In the genomic region with DNA sequence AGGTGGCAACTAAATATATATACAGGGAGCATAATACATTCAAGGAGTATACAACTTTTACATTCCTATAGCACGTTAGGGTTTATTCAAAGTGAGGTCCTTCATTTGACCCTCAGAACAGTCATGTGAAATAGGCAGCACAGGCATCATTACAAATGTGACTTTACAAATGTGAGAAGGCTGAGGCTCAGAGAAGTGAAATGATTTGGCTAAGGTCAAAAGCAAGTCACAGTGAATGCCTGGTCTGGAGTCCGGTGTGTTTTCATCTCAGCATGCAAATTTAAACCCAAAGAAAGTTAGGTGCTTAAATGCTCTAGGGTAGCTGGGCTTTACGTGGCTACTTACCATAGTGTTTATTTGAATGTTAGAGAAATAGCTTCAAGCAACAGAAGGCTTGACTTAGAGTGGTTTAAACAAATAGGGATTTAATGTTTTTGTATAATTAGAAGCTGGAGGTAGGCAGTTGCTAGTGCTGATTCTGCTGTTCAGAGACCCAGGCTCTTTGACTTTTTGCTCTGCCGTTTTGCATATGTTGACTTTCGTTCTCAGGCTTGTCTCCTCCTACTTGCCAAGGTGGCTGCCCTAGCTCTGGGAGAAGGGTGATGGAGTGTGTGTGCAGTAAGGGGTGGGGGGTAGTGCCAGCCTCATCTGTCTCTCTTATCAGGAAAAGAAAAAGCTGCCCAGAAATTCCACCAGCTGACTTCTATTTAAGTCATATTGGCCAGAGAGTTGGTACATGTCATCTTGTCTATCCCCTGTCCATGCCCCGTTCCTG, we compare ENCODE assay signal across 10 cellular contexts.
DNase-seq lines count a peak whose midpoint lies in the region; ATAC-seq and TF ChIP-seq lines count a peak whose summit lies in the region.
"Had no signal": no experiment of that assay in that cellular context is flagged by ENCODE, and none has a peak within 500 bp of the region (broad histone marks: within the 10 kb centered on the region; RNA-seq: fewer than 3 reads in every experiment).

No MANE protein-coding gene starts in this region.

- H3K4me1 ChIP-seq in muscle layer of duodenum (ENCODE audit: control insufficient read depth in 1 of 2, insufficient read depth in 2 of 2, low read length in 2 of 2): peaks cover 3 to 16% of the 10 kb centered on the region in 2 donors

- H3K36me3 ChIP-seq in muscle layer of duodenum (ENCODE audit: control insufficient read depth in 1 of 2, insufficient read depth in 2 of 2, low read length in 2 of 2): no peaks in the 10 kb centered on the region

- H3K27ac ChIP-seq in muscle layer of duodenum (ENCODE audit: low read length): no peak overlapping the region

- H3K4me3 Mint-ChIP-seq in CD14-positive monocyte (no peak overlapping the region), natural killer cell (no peak overlapping the region)

- intact Hi-C loops in CD14-positive monocyte (cut with micrococcal nuclease) (no loop called here), natural killer cell (cut with micrococcal nuclease) (no loop called here)

- TF ChIP-seq CTCF in CD14-positive monocyte (IDR thresholded peaks at IDR 0.05) (no peak), natural killer cell (IDR thresholded peaks at IDR 0.05) (no peak)

- H3K9me3 ChIP-seq in muscle layer of duodenum (ENCODE audit: control insufficient read depth in 1 of 2, low read length in 2 of 2): no peaks in the 10 kb centered on the region

- H3K27me3 Mint-ChIP-seq in CD14-positive monocyte (ENCODE audit: low read depth in 3 of 3): no peaks in the 10 kb centered on the region
- no peaks in the 10 kb centered on the region for H3K27me3 Mint-ChIP-seq in natural killer cell (ENCODE audit: low read depth in 2 of 2)
- H3K27me3 Mint-ChIP-seq: IgD-negative memory B cell had no signal

- H3K36me3 Mint-ChIP-seq in CD14-positive monocyte (peaks cover 0 to 3% of the 10 kb centered on the region in 2 donors), natural killer cell (no peaks in the 10 kb centered on the region)
- H3K36me3 Mint-ChIP-seq: IgD-negative memory B cell had no signal

- ATAC-seq in GM18867 (IDR thresholded peaks at IDR 0.05; ENCODE audit: unreplicated experiment) (peak; percentile 72), GM21528 (IDR thresholded peaks at IDR 0.05; ENCODE audit: low FRiP score, unreplicated experiment) (peak; percentile 40), natural killer cell (no peak)
- ATAC-seq in stimulated activated naive CD8-positive, alpha-beta T cell treated with anti-CD3 and anti-CD28 coated beads, Interleukin-15, Interleukin-2, amounts not matched to agents 100 U/mL and 50 U/mL, for 24 hours: no peak

- peak overlapping the region; percentile 0 to 25 for H3K4me3 ChIP-seq in muscle layer of duodenum (ENCODE audit: low read depth in 1 of 2, low read length in 2 of 2)

- H3K4me1 Mint-ChIP-seq in CD14-positive monocyte: peaks cover 23% of the 10 kb centered on the region
- no peaks in the 10 kb centered on the region for H3K4me1 Mint-ChIP-seq in natural killer cell

- peaks cover 0 to 3% (median 0%) of the 10 kb centered on the region in 7 donors for H3K9me3 Mint-ChIP-seq in CD14-positive monocyte
- H3K9me3 Mint-ChIP-seq in natural killer cell: peaks cover 0 to 2% of the 10 kb centered on the region in 2 donors
- H3K9me3 Mint-ChIP-seq: IgD-negative memory B cell had no signal

- no peaks in the 10 kb centered on the region for H3K27me3 ChIP-seq in muscle layer of duodenum (ENCODE audit: low read depth, low read length)

- H3K27ac Mint-ChIP-seq in CD14-positive monocyte: peak overlapping the region in 1 of 7 donors; percentile 43
- no peak overlapping the region for H3K27ac Mint-ChIP-seq in natural killer cell
- H3K27ac Mint-ChIP-seq: IgD-negative memory B cell had no signal

- DNase-seq in RPMI8226 (peak; percentile 68), CD14-positive monocyte (ENCODE audit: low spot score) (no peak), natural killer cell (no peak)
- DNase-seq in stimulated activated naive CD8-positive, alpha-beta T cell treated with anti-CD3 and anti-CD28 coated beads, Interleukin-15, Interleukin-2, amounts not matched to agents 100 U/mL and 50 U/mL, for 24 hours: no peak
- DNase-seq in stimulated activated CD4-positive, alpha-beta T cell treated with anti-CD3 and anti-CD28 coated beads, Interleukin-4, amount 100 ng/mL, for 1 hour: no peak
- DNase-seq: activated CD4-positive, CD25-positive, alpha-beta regulatory T cell treated with anti-CD3 and anti-CD28 coated beads, Interleukin-2, amount 50 U/mL, for 72 hours had no signal

Comparison
In these comparisons a context has a peak if more than half of its experiments do, and no peak if none do; other contexts are left out.
1. ATAC-seq: peak in GM18867 (single experiment) and GM21528 (single experiment); none in stimulated activated naive CD8-positive, alpha-beta T cell treated with anti-CD3 and anti-CD28 coated beads, Interleukin-15, Interleukin-2, amounts not matched to agents 100 U/mL and 50 U/mL, for 24 hours (single experiment) and natural killer cell (0 of 3).